In the genomic region with DNA sequence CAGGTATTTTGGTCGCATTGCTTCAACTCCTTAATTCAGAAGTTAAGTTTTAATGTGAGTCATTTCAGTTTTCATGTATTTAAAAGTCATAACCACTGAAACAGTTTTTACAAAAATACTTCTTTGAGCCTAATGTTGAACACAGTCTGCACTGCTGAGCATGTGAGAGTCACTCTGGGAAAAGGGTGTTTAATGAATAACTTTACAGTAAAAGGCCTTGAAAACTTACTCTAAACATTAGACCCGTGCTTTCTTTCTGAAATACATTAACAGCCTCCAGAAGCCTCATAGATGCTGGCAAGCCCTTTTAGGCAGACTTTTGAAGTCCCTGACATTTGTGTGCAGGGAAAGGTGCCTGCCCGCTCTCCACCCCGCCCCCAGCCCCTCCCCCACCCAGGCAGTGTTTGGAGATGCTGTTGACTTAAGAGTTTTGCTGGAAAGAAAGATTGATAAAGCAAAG, we compare ENCODE assay signal across 1 cellular context.
TF ChIP-seq lines count a peak whose summit lies in the region.

No MANE protein-coding gene starts in this region.

TF ChIP-seq in IMR-90, 13 proteins besides CTCF, POLR2A, EP300 and RAD21 (continued from another document):
- TF ChIP-seq, protein P1, sequence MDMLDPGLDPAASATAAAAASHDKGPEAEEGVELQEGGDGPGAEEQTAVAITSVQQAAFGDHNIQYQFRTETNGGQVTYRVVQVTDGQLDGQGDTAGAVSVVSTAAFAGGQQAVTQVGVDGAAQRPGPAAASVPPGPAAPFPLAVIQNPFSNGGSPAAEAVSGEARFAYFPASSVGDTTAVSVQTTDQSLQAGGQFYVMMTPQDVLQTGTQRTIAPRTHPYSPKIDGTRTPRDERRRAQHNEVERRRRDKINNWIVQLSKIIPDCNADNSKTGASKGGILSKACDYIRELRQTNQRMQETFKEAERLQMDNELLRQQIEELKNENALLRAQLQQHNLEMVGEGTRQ (IDR thresholded peaks at IDR 0.05; ENCODE audit: low read depth, low read length) = no peak
- TF ChIP-seq MAFK (IDR thresholded peaks at IDR 0.05; ENCODE audit: low read depth, low read length) = no peak
- TF ChIP-seq MAZ (IDR thresholded peaks at IDR 0.05; ENCODE audit: borderline replicate concordance, low read depth, low read length) = no peak
TF ChIP-seq in IMR-90: peak in this region for 0.
